ENCODE assay signal across 39 cellular contexts in the genomic region with DNA sequence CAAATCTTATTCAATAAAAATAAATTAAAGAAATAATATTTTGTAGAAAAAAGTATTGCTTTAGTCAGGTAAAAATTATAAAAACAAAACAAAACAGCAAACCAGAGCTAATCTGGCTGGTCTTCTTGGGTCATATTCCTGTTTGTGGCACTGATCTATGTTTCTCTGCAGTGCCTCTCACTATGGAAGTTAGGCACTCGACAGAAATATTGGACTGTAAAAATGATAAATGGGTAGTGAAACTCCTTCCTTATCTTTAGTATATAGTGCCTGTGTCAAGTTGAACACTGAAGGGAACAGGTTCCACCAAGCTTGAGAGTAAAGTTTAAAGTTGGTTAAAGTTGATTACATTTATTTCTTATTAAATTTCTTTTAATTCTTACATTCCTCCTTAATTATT.
"Had no signal": no experiment of that assay in that cellular context is flagged by ENCODE, and none has a peak within 500 bp of the region (broad histone marks: within the 10 kb centered on the region; RNA-seq: fewer than 3 reads in every experiment).

No MANE protein-coding gene starts in this region.

- H3K4me1 Mint-ChIP-seq: activated naive CD4-positive, alpha-beta T cell treated with anti-CD3 and anti-CD28 coated beads, Interleukin-2, amount 10 ng/mL, durations not matched to agents 7 days and 5 days; activated naive CD4-positive, alpha-beta T cell treated with anti-CD3 and anti-CD28 coated beads, Interleukin-2, amount 50 U/mL, for 24 hours; activated naive CD8-positive, alpha-beta T cell treated with anti-CD3 and anti-CD28 coated beads for 36 hours; activated naive CD8-positive, alpha-beta T cell treated with anti-CD3 and anti-CD28 coated beads, Interleukin-2, amount 10 ng/mL, durations not matched to agents 7 days and 5 days; activated T-helper 17 cell treated with anti-CD3 and anti-CD28 coated beads, Interleukin-2, amount 50 U/mL, for 72 hours; brain; central memory CD8-positive, alpha-beta T cell had no signal

- DNase-seq: activated effector memory CD4-positive, alpha-beta T cell treated with anti-CD3 and anti-CD28 coated beads, Interleukin-2, amount 50 U/mL, for 16 hours; activated effector memory CD4-positive, alpha-beta T cell treated with Interleukin-2 at 50 U/mL for 16 hours; activated gamma-delta T cell; activated gamma-delta T cell treated with Interleukin-2 at 50 U/mL for 16 hours; activated naive CD4-positive, alpha-beta T cell; activated naive CD4-positive, alpha-beta T cell treated with anti-CD3 and anti-CD28 coated beads for 36 hours; activated naive CD4-positive, alpha-beta T cell treated with anti-CD3 and anti-CD28 coated beads, Interleukin-2, amount 10 ng/mL, durations not matched to agents 7 days and 5 days; activated naive CD4-positive, alpha-beta T cell treated with anti-CD3 and anti-CD28 coated beads, Interleukin-2, amount 50 U/mL, for 16 hours; activated naive CD4-positive, alpha-beta T cell treated with Interleukin-2 at 50 U/mL for 16 hours; activated naive CD8-positive, alpha-beta T cell treated with anti-CD3 and anti-CD28 coated beads for 36 hours; activated naive CD8-positive, alpha-beta T cell treated with anti-CD3 and anti-CD28 coated beads, Interleukin-2, amount 10 ng/mL, durations not matched to agents 7 days and 5 days; activated T-cell treated with anti-CD3 and anti-CD28 coated beads, Interleukin-2, amount 50 U/mL, for 1 hour; activated T-cell treated with anti-CD3 and anti-CD28 coated beads, Interleukin-2, amount 50 U/mL, for 24 hours; activated T-cell treated with anti-CD3 and anti-CD28 coated beads, Interleukin-2, amount 50 U/mL, for 4 hours; activated T-cell treated with anti-CD3 and anti-CD28 coated beads, Interleukin-2, amount 50 U/mL, for 48 hours; activated T-cell treated with anti-CD3 and anti-CD28 coated beads, Interleukin-2, amount 50 U/mL, for 72 hours; adrenal gland; amniotic stem cell; amygdala; anterior cingulate cortex; aorta; body of pancreas; brain microvascular endothelial cell; caudate nucleus; central memory CD4-positive, alpha-beta T cell; cerebellar nuclear complex had no signal

- FAIRE-seq: astrocyte, bronchial epithelial cell had no signal

- H3K27me3 Mint-ChIP-seq: activated naive CD4-positive, alpha-beta T cell treated with anti-CD3 and anti-CD28 coated beads, Interleukin-2, amount 10 ng/mL, durations not matched to agents 7 days and 5 days; activated naive CD4-positive, alpha-beta T cell treated with anti-CD3 and anti-CD28 coated beads, Interleukin-2, amount 50 U/mL, for 24 hours; activated naive CD8-positive, alpha-beta T cell; activated naive CD8-positive, alpha-beta T cell treated with anti-CD3 and anti-CD28 coated beads for 36 hours; activated naive CD8-positive, alpha-beta T cell treated with anti-CD3 and anti-CD28 coated beads, Interleukin-2, amount 10 ng/mL, durations not matched to agents 7 days and 5 days; activated T-cell treated with anti-CD3 and anti-CD28 coated beads, Interleukin-2, amount 50 U/mL, for 24 hours; activated T-helper 17 cell treated with anti-CD3 and anti-CD28 coated beads, Interleukin-2, amount 50 U/mL, for 72 hours; brain; central memory CD8-positive, alpha-beta T cell had no signal

- H3K27ac ChIP-seq: adrenal gland, ascending aorta, body of pancreas, brain microvascular endothelial cell, breast epithelium, cardiac muscle cell had no signal

- H3K4me1 ChIP-seq: adrenal gland, ascending aorta, body of pancreas, breast epithelium had no signal

- ATAC-seq: activated naive CD4-positive, alpha-beta T cell treated with anti-CD3 and anti-CD28 coated beads, Interleukin-2, amount 50 U/mL, for 72 hours; activated T-cell treated with anti-CD3 and anti-CD28 coated beads, Interleukin-2, amount 50 U/mL, for 4 hours; activated T-cell treated with anti-CD3 and anti-CD28 coated beads, Interleukin-2, amount 50 U/mL, for 72 hours; activated T-helper 17 cell treated with anti-CD3 and anti-CD28 coated beads, Interleukin-2, amount 50 U/mL, for 72 hours; body of pancreas had no signal

- H3K36me3 ChIP-seq: adrenal gland, ascending aorta, brain microvascular endothelial cell, breast epithelium, cardiac muscle cell had no signal

- H3K9me3 ChIP-seq: adrenal gland, ascending aorta, body of pancreas, breast epithelium had no signal

- H3K4me3 ChIP-seq: adrenal gland, ascending aorta, body of pancreas, breast epithelium, cardiac muscle cell had no signal

- H3K4me3 Mint-ChIP-seq: activated naive CD4-positive, alpha-beta T cell treated with anti-CD3 and anti-CD28 coated beads for 36 hours; activated naive CD4-positive, alpha-beta T cell treated with anti-CD3 and anti-CD28 coated beads, Interleukin-2, amount 10 ng/mL, durations not matched to agents 7 days and 5 days; activated naive CD4-positive, alpha-beta T cell treated with anti-CD3 and anti-CD28 coated beads, Interleukin-2, amount 50 U/mL, for 24 hours; activated naive CD8-positive, alpha-beta T cell; activated naive CD8-positive, alpha-beta T cell treated with anti-CD3 and anti-CD28 coated beads for 36 hours; activated naive CD8-positive, alpha-beta T cell treated with anti-CD3 and anti-CD28 coated beads, Interleukin-2, amount 10 ng/mL, durations not matched to agents 7 days and 5 days; activated T-cell treated with anti-CD3 and anti-CD28 coated beads, Interleukin-2, amount 50 U/mL, for 24 hours; activated T-cell treated with anti-CD3 and anti-CD28 coated beads, Interleukin-2, amount 50 U/mL, for 4 hours; activated T-cell treated with anti-CD3 and anti-CD28 coated beads, Interleukin-2, amount 50 U/mL, for 72 hours; activated T-helper 1 cell treated with anti-CD3 and anti-CD28 coated beads, Interleukin-12 subunit alpha, Interleukin-12 subunit beta, Interleukin-2, Interleukin-4 antibody, amounts not matched to agents 30 ng/mL and 10 ng/mL and 1 ng/mL, durations not matched to agents 14 hours and 24 hours and 36 hours; activated T-helper 17 cell treated with anti-CD3 and anti-CD28 coated beads, Interleukin-2, amount 50 U/mL, for 72 hours; brain; central memory CD8-positive, alpha-beta T cell had no signal

- H3K27ac Mint-ChIP-seq: activated naive CD4-positive, alpha-beta T cell treated with anti-CD3 and anti-CD28 coated beads for 36 hours; activated naive CD4-positive, alpha-beta T cell treated with anti-CD3 and anti-CD28 coated beads, Interleukin-2, amount 10 ng/mL, durations not matched to agents 7 days and 5 days; activated naive CD4-positive, alpha-beta T cell treated with anti-CD3 and anti-CD28 coated beads, Interleukin-2, amount 50 U/mL, for 24 hours; activated naive CD4-positive, alpha-beta T cell treated with anti-CD3 and anti-CD28 coated beads, Interleukin-2, amount 50 U/mL, for 72 hours; activated naive CD8-positive, alpha-beta T cell; activated naive CD8-positive, alpha-beta T cell treated with anti-CD3 and anti-CD28 coated beads for 36 hours; activated naive CD8-positive, alpha-beta T cell treated with anti-CD3 and anti-CD28 coated beads, Interleukin-2, amount 10 ng/mL, durations not matched to agents 7 days and 5 days; activated T-cell treated with anti-CD3 and anti-CD28 coated beads, Interleukin-2, amount 50 U/mL, for 24 hours; activated T-cell treated with anti-CD3 and anti-CD28 coated beads, Interleukin-2, amount 50 U/mL, for 72 hours; activated T-helper 1 cell treated with anti-CD3 and anti-CD28 coated beads, Interleukin-12 subunit alpha, Interleukin-12 subunit beta, Interleukin-2, Interleukin-4 antibody, amounts not matched to agents 30 ng/mL and 10 ng/mL and 1 ng/mL, durations not matched to agents 14 hours and 24 hours and 36 hours; activated T-helper 17 cell treated with anti-CD3 and anti-CD28 coated beads, Interleukin-2, amount 50 U/mL, for 72 hours; activated T-helper 2 cell treated with anti-CD3 and anti-CD28 coated beads, Interferon-gamma antibody, Interleukin-2, Interleukin-4, amounts not matched to agents 10 μg/mL and 5 μg/mL and 100 μg/mL, durations not matched to agents 14 hours and 24 hours and 36 hours; brain had no signal

- H3K36me3 Mint-ChIP-seq: activated naive CD4-positive, alpha-beta T cell treated with anti-CD3 and anti-CD28 coated beads, Interleukin-2, amount 10 ng/mL, durations not matched to agents 7 days and 5 days; activated naive CD4-positive, alpha-beta T cell treated with anti-CD3 and anti-CD28 coated beads, Interleukin-2, amount 50 U/mL, for 24 hours; activated naive CD4-positive, alpha-beta T cell treated with anti-CD3 and anti-CD28 coated beads, Interleukin-2, amount 50 U/mL, for 72 hours; activated naive CD8-positive, alpha-beta T cell; activated naive CD8-positive, alpha-beta T cell treated with anti-CD3 and anti-CD28 coated beads for 36 hours; activated naive CD8-positive, alpha-beta T cell treated with anti-CD3 and anti-CD28 coated beads, Interleukin-2, amount 10 ng/mL, durations not matched to agents 7 days and 5 days; brain had no signal
